ENCODE assay signal across 2 cellular contexts in the genomic region with DNA sequence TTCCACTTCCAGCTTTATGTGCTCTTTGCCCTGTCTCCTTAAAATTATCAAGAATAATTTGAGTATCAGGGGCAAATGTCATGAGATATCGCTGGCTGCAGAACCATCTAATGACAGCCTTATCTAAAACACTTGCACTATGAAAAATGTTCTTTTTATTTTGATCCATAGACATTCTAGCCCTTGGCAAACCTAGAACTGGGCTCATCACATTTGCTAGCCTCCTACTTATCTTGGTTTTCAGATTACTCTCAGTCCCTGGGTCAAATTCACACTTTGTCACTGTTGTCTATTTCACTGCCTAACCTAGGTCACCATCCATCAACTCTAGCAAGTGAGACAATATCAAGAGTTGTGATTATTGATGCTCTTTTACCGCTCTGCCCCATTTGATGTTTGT.
TF ChIP-seq lines count a peak whose summit lies in the region.

No MANE protein-coding gene starts in this region.

TF ChIP-seq in SK-N-SH, 30 proteins besides CTCF, POLR2A, EP300 and RAD21 (continued from another document):
- TF ChIP-seq, protein P1, sequence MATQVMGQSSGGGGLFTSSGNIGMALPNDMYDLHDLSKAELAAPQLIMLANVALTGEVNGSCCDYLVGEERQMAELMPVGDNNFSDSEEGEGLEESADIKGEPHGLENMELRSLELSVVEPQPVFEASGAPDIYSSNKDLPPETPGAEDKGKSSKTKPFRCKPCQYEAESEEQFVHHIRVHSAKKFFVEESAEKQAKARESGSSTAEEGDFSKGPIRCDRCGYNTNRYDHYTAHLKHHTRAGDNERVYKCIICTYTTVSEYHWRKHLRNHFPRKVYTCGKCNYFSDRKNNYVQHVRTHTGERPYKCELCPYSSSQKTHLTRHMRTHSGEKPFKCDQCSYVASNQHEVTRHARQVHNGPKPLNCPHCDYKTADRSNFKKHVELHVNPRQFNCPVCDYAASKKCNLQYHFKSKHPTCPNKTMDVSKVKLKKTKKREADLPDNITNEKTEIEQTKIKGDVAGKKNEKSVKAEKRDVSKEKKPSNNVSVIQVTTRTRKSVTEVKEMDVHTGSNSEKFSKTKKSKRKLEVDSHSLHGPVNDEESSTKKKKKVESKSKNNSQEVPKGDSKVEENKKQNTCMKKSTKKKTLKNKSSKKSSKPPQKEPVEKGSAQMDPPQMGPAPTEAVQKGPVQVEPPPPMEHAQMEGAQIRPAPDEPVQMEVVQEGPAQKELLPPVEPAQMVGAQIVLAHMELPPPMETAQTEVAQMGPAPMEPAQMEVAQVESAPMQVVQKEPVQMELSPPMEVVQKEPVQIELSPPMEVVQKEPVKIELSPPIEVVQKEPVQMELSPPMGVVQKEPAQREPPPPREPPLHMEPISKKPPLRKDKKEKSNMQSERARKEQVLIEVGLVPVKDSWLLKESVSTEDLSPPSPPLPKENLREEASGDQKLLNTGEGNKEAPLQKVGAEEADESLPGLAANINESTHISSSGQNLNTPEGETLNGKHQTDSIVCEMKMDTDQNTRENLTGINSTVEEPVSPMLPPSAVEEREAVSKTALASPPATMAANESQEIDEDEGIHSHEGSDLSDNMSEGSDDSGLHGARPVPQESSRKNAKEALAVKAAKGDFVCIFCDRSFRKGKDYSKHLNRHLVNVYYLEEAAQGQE (IDR thresholded peaks at IDR 0.05; ENCODE audit: low read depth, low read length) = no peak
- TF ChIP-seq, protein P2, sequence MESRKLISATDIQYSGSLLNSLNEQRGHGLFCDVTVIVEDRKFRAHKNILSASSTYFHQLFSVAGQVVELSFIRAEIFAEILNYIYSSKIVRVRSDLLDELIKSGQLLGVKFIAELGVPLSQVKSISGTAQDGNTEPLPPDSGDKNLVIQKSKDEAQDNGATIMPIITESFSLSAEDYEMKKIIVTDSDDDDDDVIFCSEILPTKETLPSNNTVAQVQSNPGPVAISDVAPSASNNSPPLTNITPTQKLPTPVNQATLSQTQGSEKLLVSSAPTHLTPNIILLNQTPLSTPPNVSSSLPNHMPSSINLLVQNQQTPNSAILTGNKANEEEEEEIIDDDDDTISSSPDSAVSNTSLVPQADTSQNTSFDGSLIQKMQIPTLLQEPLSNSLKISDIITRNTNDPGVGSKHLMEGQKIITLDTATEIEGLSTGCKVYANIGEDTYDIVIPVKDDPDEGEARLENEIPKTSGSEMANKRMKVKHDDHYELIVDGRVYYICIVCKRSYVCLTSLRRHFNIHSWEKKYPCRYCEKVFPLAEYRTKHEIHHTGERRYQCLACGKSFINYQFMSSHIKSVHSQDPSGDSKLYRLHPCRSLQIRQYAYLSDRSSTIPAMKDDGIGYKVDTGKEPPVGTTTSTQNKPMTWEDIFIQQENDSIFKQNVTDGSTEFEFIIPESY (IDR thresholded peaks at IDR 0.05; ENCODE audit: borderline replicate concordance, low read depth) = no peak
- no peak for TF ChIP-seq NRF1 (IDR thresholded peaks at IDR 0.05; ENCODE audit: low read depth, low read length)
- TF ChIP-seq, protein P3, sequence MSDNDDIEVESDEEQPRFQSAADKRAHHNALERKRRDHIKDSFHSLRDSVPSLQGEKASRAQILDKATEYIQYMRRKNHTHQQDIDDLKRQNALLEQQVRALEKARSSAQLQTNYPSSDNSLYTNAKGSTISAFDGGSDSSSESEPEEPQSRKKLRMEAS (IDR thresholded peaks at IDR 0.05; ENCODE audit: low read depth) = no peak
- TF ChIP-seq, protein P4, sequence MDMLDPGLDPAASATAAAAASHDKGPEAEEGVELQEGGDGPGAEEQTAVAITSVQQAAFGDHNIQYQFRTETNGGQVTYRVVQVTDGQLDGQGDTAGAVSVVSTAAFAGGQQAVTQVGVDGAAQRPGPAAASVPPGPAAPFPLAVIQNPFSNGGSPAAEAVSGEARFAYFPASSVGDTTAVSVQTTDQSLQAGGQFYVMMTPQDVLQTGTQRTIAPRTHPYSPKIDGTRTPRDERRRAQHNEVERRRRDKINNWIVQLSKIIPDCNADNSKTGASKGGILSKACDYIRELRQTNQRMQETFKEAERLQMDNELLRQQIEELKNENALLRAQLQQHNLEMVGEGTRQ (IDR thresholded peaks at IDR 0.05; ENCODE audit: borderline replicate concordance, low read depth, low read length) = no peak
- no peak for TF ChIP-seq SIN3A (IDR thresholded peaks at IDR 0.05; ENCODE audit: borderline replicate concordance, low read depth, low read length)
- TF ChIP-seq FOXJ3 (CRISPR knock-in tag; IDR thresholded peaks at IDR 0.05) = no peak
- no peak for TF ChIP-seq FOXM1 (IDR thresholded peaks at IDR 0.05; ENCODE audit: low read depth)
- TF ChIP-seq GATA2 (CRISPR knock-in tag; IDR thresholded peaks at IDR 0.05) = no peak
- TF ChIP-seq YY1 (IDR thresholded peaks at IDR 0.05; ENCODE audit: low read depth) = no peak
- no peak for TF ChIP-seq MEF2A (IDR thresholded peaks at IDR 0.05; ENCODE audit: borderline replicate concordance, low read depth)
- TF ChIP-seq POLR2AphosphoS5 (IDR thresholded peaks at IDR 0.05; ENCODE audit: low read depth, low read length) = no peak
- no peak for TF ChIP-seq JUND (IDR thresholded peaks at IDR 0.05)
- no peak for TF ChIP-seq NFIC (IDR thresholded peaks at IDR 0.05; ENCODE audit: borderline replicate concordance)

TF ChIP-seq in SK-N-SH treated with all-trans-retinoic acid at 6 μM for 48 hours, 23 proteins besides CTCF, POLR2A, EP300 and RAD21 (continued from another document):
- TF ChIP-seq ZFP30 (CRISPR knock-in tag; IDR thresholded peaks at IDR 0.05) (no peak), PPARA (CRISPR knock-in tag; IDR thresholded peaks at IDR 0.05; ENCODE audit: borderline replicate concordance) (no peak), ZFP3 (CRISPR knock-in tag; IDR thresholded peaks at IDR 0.05) (no peak), GLIS3 (CRISPR knock-in tag; IDR thresholded peaks at IDR 0.05) (no peak)
